In genomic region chr12:21526053-21526452, GRCh38 we compare ENCODE assay signal across 7 cellular contexts. TPM values are rescaled to one million over a fixed set of nuclear protein-coding genes. Genes with fewer than 3 reads are reported as not detected.
DNase-seq lines count a peak whose midpoint lies in the region; ATAC-seq and TF ChIP-seq lines count a peak whose summit lies in the region.

A gene with protein sequence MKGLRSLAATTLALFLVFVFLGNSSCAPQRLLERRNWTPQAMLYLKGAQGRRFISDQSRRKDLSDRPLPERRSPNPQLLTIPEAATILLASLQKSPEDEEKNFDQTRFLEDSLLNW (plus strand): TSS chr12:21526296. CDS start chr12:21526473, 177 bp downstream.

- peaks cover 21% of the 10 kb centered on the region for H3K27me3 Mint-ChIP-seq in activated CD4-positive, alpha-beta memory T cell treated with anti-CD3 and anti-CD28 coated beads for 36 hours
- peaks cover 18 to 35% of the 10 kb centered on the region in 2 donors for H3K27me3 Mint-ChIP-seq in stimulated activated naive B cell treated with anti-CD40 and anti-IgM and Interleukin-4, amounts not matched to agents 10 μg/mL and 1 μg/mL and 100 μg/mL, for 72 hours

- DNase-seq in HT1080 (ENCODE audit: low read depth) (peak; percentile 17), right atrium auricular region (ENCODE audit: low spot score) (no peak), GM13977 (ENCODE audit: low spot score) (no peak), GM20000 (ENCODE audit: low spot score) (no peak), NAMALWA (ENCODE audit: low spot score) (no peak)
- DNase-seq in activated CD4-positive, alpha-beta memory T cell treated with anti-CD3 and anti-CD28 coated beads for 36 hours: no peak
- no peak for DNase-seq in stimulated activated naive B cell treated with anti-CD40 and anti-IgM and Interleukin-4, amounts not matched to agents 10 μg/mL and 1 μg/mL and 100 μg/mL, for 72 hours

- H3K27ac Mint-ChIP-seq in activated CD4-positive, alpha-beta memory T cell treated with anti-CD3 and anti-CD28 coated beads for 36 hours: no peak within 1 kb of the TSS
- H3K27ac Mint-ChIP-seq in stimulated activated naive B cell treated with anti-CD40 and anti-IgM and Interleukin-4, amounts not matched to agents 10 μg/mL and 1 μg/mL and 100 μg/mL, for 72 hours: no peak within 1 kb of the TSS

- H3K36me3 ChIP-seq in right atrium auricular region: no peaks in the 10 kb centered on the region

- TF ChIP-seq CTCF in right atrium auricular region (IDR thresholded peaks at IDR 0.05) (no peak), GM13977 (IDR thresholded peaks at IDR 0.05; ENCODE audit: extremely low read depth, insufficient read depth, missing control alignments) (no peak), GM20000 (IDR thresholded peaks at IDR 0.05; ENCODE audit: extremely low read depth, missing control alignments) (no peak)

- peaks cover 6% of the 10 kb centered on the region for H3K4me1 Mint-ChIP-seq in activated CD4-positive, alpha-beta memory T cell treated with anti-CD3 and anti-CD28 coated beads for 36 hours (ENCODE audit: low read depth)
- H3K4me1 Mint-ChIP-seq in stimulated activated naive B cell treated with anti-CD40 and anti-IgM and Interleukin-4, amounts not matched to agents 10 μg/mL and 1 μg/mL and 100 μg/mL, for 72 hours: peaks cover 0 to 3% of the 10 kb centered on the region in 2 donors

- H3K4me3 Mint-ChIP-seq in activated CD4-positive, alpha-beta memory T cell treated with anti-CD3 and anti-CD28 coated beads for 36 hours: peak within 1 kb of the TSS; percentile 73
- H3K4me3 Mint-ChIP-seq in stimulated activated naive B cell treated with anti-CD40 and anti-IgM and Interleukin-4, amounts not matched to agents 10 μg/mL and 1 μg/mL and 100 μg/mL, for 72 hours: peak within 1 kb of the TSS; percentile 62 to 65

- no peak for ATAC-seq in stimulated activated naive B cell treated with anti-CD40 and anti-IgM and Interleukin-4, amounts not matched to agents 10 μg/mL and 1 μg/mL and 100 μg/mL, for 72 hours (replicated peaks)

- H3K27ac ChIP-seq in right atrium auricular region: no peak within 1 kb of the TSS

- no peaks in the 10 kb centered on the region for H3K27me3 ChIP-seq in right atrium auricular region

- intact Hi-C loops in activated CD4-positive, alpha-beta memory T cell treated with anti-CD3 and anti-CD28 coated beads for 36 hours (cut with micrococcal nuclease): loop anchor here (2.0 kb wide), 1 partner anchor 17 kb away; no protein-coding TSS in a partner anchor

- in situ Hi-C loops in GM13977 (cut with MboI; ENCODE audit: low pct_unique_long_range_greater_than_20kb, low sequenced_read_pairs, unreplicated experiment): no loop called here

- no peaks in the 10 kb centered on the region for H3K9me3 ChIP-seq in right atrium auricular region

- H3K4me1 ChIP-seq in right atrium auricular region: peaks cover 0 to 25% of the 10 kb centered on the region in 2 donors

- POLR2A ChIA-PET in activated CD4-positive, alpha-beta memory T cell treated with anti-CD3 and anti-CD28 coated beads for 36 hours (lab: Charles Lee): no interaction called here

- H3K9me3 Mint-ChIP-seq in activated CD4-positive, alpha-beta memory T cell treated with anti-CD3 and anti-CD28 coated beads for 36 hours: peaks cover 4% of the 10 kb centered on the region
- H3K9me3 Mint-ChIP-seq in stimulated activated naive B cell treated with anti-CD40 and anti-IgM and Interleukin-4, amounts not matched to agents 10 μg/mL and 1 μg/mL and 100 μg/mL, for 72 hours: peaks cover 6 to 10% of the 10 kb centered on the region in 2 donors

- peak within 1 kb of the TSS; percentile 55 to 59 for H3K4me3 ChIP-seq in right atrium auricular region

- CTCF ChIA-PET in activated CD4-positive, alpha-beta memory T cell treated with anti-CD3 and anti-CD28 coated beads for 36 hours (lab: Charles Lee): interaction anchor here (1.8 kb wide), 1 partner anchor 154 kb away, joined by 6 read pairs; no protein-coding TSS in a partner anchor

- no peaks in the 10 kb centered on the region for H3K36me3 Mint-ChIP-seq in activated CD4-positive, alpha-beta memory T cell treated with anti-CD3 and anti-CD28 coated beads for 36 hours
- no peaks in the 10 kb centered on the region for H3K36me3 Mint-ChIP-seq in stimulated activated naive B cell treated with anti-CD40 and anti-IgM and Interleukin-4, amounts not matched to agents 10 μg/mL and 1 μg/mL and 100 μg/mL, for 72 hours

RNA-seq across cellular contexts. Expression of the gene that starts here (rescaled TPM):
- total RNA-seq in HT1080 (2014; rRNA removed; shearing (Covaris generic)): 0.07 and 1.2 TPM in 2 replicates
- polyA plus RNA-seq in HT1080 (2015; cell fraction: cytosol; rRNA removed): 2.4 and 2.6 TPM in 2 replicates
- polyA plus RNA-seq in HT1080 (2015; cell fraction: nucleus; rRNA removed): 0.64 and 1.0 TPM in 2 replicates
- under 1 TPM; 0.36 to 0.94 TPM for total RNA-seq in activated CD4-positive, alpha-beta memory T cell treated with anti-CD3 and anti-CD28 coated beads for 36 hours
- total RNA-seq in right atrium auricular region: 1 to 10 TPM; 5.6 to 8.3 TPM
